Comparison of ENCODE assay signal across 1 cellular context in the genomic region with DNA sequence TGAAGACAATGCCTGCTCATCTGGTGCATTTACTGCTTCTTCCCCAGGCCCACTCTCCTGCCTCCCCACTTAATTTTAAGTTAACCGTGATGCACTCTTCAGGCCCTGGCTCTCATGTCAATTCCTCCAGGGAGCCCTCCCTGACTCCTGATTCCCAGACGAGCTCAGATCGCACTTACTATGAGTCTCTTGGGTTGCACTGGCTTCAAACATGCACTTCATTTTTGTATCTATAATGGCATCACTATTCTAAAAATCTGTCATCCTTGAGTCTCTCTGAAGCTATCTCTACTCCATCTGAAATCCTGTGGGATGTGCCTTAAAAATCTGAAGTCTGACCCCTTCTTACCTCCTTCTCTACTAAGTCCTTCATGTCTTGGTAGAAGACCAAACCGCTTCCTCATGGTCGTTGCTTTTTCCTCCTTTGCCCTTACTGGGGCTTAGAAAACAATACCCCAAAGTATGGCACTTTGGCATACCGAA.
TF ChIP-seq lines count a peak whose summit lies in the region.

No MANE protein-coding gene starts in this region.

TF ChIP-seq in K562, 482 proteins besides CTCF, POLR2A, EP300 and RAD21 (continued from another document and continues in another):
- TF ChIP-seq PKNOX1 (IDR thresholded peaks at IDR 0.05) (peak; percentile 1; the same call in 1 of the 2 replicates), ZNF41 (CRISPR knock-in tag; conservative IDR thresholded peaks at IDR 0.05) (no peak), CCAR2 (IDR thresholded peaks at IDR 0.05; ENCODE audit: low read depth, low read length) (0 out of 2 replicates have a peak, but pooled peaks have one; percentile 25), ZNF76 (CRISPR knock-in tag; IDR thresholded peaks at IDR 0.05; ENCODE audit: borderline replicate concordance) (no peak), SREBF1 (IDR thresholded peaks at IDR 0.05; ENCODE audit: borderline replicate concordance, low read depth, low read length) (no peak), NUFIP1 (IDR thresholded peaks at IDR 0.05; ENCODE audit: partially characterized antibody) (peak; percentile 10), RBM22 (IDR thresholded peaks at IDR 0.05; ENCODE audit: low read depth, low read length, poor library complexity, severe bottlenecking) (peak; percentile 2), ZEB2 (IDR thresholded peaks at IDR 0.05) (0 out of 2 replicates have a peak, but pooled peaks have one; percentile 6), IRF9 (tag; IDR thresholded peaks at IDR 0.05) (no peak), ZFP36 (IDR thresholded peaks at IDR 0.05; ENCODE audit: low read depth, low read length, partially characterized antibody) (peak; percentile 96), ATF1 (CRISPR knock-in tag; IDR thresholded peaks at IDR 0.05) (no peak), ATF1 (tag; IDR thresholded peaks at IDR 0.05) (0 out of 2 replicates have a peak, but pooled peaks have one; percentile 23), EGR1 (conservative IDR thresholded peaks at IDR 0.05) (no peak), MEF2D (tag; conservative IDR thresholded peaks at IDR 0.05; ENCODE audit: low read depth) (no peak), YBX1 (IDR thresholded peaks at IDR 0.05) (no peak), MCM2 (IDR thresholded peaks at IDR 0.05; ENCODE audit: low read depth) (no peak), ZNF639 (CRISPR knock-in tag; conservative IDR thresholded peaks at IDR 0.05 in 1 of 2, IDR thresholded peaks at IDR 0.05 in 1 of 2) (no peak), HLTF (IDR thresholded peaks at IDR 0.05) (no peak), NCOA2 (IDR thresholded peaks at IDR 0.05; ENCODE audit: partially characterized antibody in 2 of 2) (no peak), ZBTB11 (CRISPR knock-in tag; IDR thresholded peaks at IDR 0.05) (no peak), PPARD (CRISPR knock-in tag; IDR thresholded peaks at IDR 0.05) (no peak), ZNF217 (CRISPR knock-in tag; IDR thresholded peaks at IDR 0.05) (no peak), DEAF1 (CRISPR knock-in tag; IDR thresholded peaks at IDR 0.05) (0 out of 2 replicates have a peak, but pooled peaks have one; percentile 5), RBM15 (IDR thresholded peaks at IDR 0.05; ENCODE audit: insufficient read depth, low read length) (no peak), ATF7 (IDR thresholded peaks at IDR 0.05) (0 out of 2 replicates have a peak, but pooled peaks have one; percentile 9), RCOR1 (IDR thresholded peaks at IDR 0.05; ENCODE audit: borderline replicate concordance in 1 of 2, low read depth in 2 of 2, low read length in 2 of 2) (peak in 1 of 2 experiments; percentile 31; a peak in 1 of 4 replicates), GATAD2A (IDR thresholded peaks at IDR 0.05) (peak; percentile 63; the same call in 1 of the 2 replicates), CHCHD3 (CRISPR knock-in tag; IDR thresholded peaks at IDR 0.05) (no peak), TEAD1 (CRISPR knock-in tag; IDR thresholded peaks at IDR 0.05) (no peak), ZNF175 (CRISPR knock-in tag; IDR thresholded peaks at IDR 0.05; ENCODE audit: low read depth) (peak; percentile 58; the same call in 1 of the 2 replicates), NFXL1 (CRISPR knock-in tag; IDR thresholded peaks at IDR 0.05) (no peak), NBN (IDR thresholded peaks at IDR 0.05; ENCODE audit: low read depth) (0 out of 2 replicates have a peak, but pooled peaks have one; percentile 4), TCFL5 (CRISPR knock-in tag; conservative IDR thresholded peaks at IDR 0.05) (no peak), ZNF644 (tag; IDR thresholded peaks at IDR 0.05; ENCODE audit: low read depth) (0 out of 2 replicates have a peak, but pooled peaks have one; percentile 22), RB1 (IDR thresholded peaks at IDR 0.05; ENCODE audit: low read depth) (no peak), ZNF584 (CRISPR knock-in tag; IDR thresholded peaks at IDR 0.05; ENCODE audit: low read depth) (no peak), GTF3C2 (IDR thresholded peaks at IDR 0.05; ENCODE audit: borderline replicate concordance, extremely low read depth, insufficient read length) (no peak), E2F8 (IDR thresholded peaks at IDR 0.05; ENCODE audit: low read depth, partially characterized antibody) (no peak), HDAC8 (tag; IDR thresholded peaks at IDR 0.05) (no peak), ZBTB8A (IDR thresholded peaks at IDR 0.05; ENCODE audit: partially characterized antibody) (no peak), ZNF121 (CRISPR knock-in tag; conservative IDR thresholded peaks at IDR 0.05) (no peak), ETV1 (tag; conservative IDR thresholded peaks at IDR 0.05; ENCODE audit: low read depth) (0 out of 2 replicates have a peak, but pooled peaks have one; percentile 12), YY1 (IDR thresholded peaks at IDR 0.05; ENCODE audit: borderline replicate concordance in 1 of 3, control insufficient read depth in 1 of 3, extremely low read depth in 1 of 3, insufficient read depth in 3 of 3, insufficient read length in 1 of 3, insufficient replicate concordance in 2 of 3, low read depth in 1 of 3, low read length in 2 of 3) (no peak), PHF20 (IDR thresholded peaks at IDR 0.05; ENCODE audit: partially characterized antibody) (no peak), SIN3A (IDR thresholded peaks at IDR 0.05; ENCODE audit: borderline replicate concordance in 2 of 2, control insufficient read depth in 1 of 2, low read depth in 2 of 2, low read length in 2 of 2) (no peak)
